ENCODE assay signal across 8 cellular contexts in the genomic region with DNA sequence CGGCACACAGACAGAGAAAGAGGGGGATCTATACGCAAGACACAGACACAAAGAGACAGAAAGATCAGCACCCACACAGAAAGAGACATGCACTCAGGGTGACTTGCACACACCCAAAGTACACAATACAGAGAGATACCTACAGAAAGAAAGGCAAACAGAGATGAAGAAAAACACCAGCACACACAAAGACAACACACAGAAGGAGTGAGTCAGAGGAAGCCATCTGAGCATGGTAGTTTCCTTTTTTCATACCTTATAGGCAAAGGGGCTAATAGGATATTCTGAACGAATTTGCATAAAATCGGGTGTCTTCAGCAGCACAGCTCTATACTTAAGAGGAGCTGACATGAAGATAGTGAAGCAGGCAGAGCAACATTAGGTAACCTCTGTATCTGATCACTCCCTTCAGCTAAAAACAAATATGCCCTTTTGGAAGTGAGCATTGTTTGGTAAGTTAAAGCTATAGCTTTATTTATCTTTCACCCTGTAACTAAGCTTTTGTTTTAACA.
DNase-seq lines count a peak whose midpoint lies in the region; ATAC-seq and TF ChIP-seq lines count a peak whose summit lies in the region.

No MANE protein-coding gene starts in this region.

- DNase-seq in GM06990 (ENCODE audit: extremely low read depth, insufficient read length) (peak; percentile 22), PC-9 (peak; percentile 2 to 53), left colon (no peak), H4 (ENCODE audit: low spot score) (no peak), UCSD-AML1 (lab: John Stamatoyannopoulos, UW; ENCODE audit: unreplicated experiment) (no peak), gastrocnemius medialis (no peak)
- no peak for DNase-seq in central memory CD4-positive, alpha-beta T cell

- POLR2A ChIA-PET in PC-9 (lab: Charles Lee; ENCODE audit: unreplicated experiment), result no interaction called here

- BruUV-seq in PC-9 (replicated peaks; lab: Mats Ljungman, UMichigan), result no TSS peak

- no peaks in the 10 kb centered on the region for H3K9me2 ChIP-seq in PC-9 (ENCODE audit: insufficient read depth)

- H3K4me3 ChIP-seq in GM06990 (replicated peaks; ENCODE audit: low read depth, low read length) (peak overlapping the region; percentile 43), PC-9 (no peak overlapping the region), gastrocnemius medialis (no peak overlapping the region)

- intact Hi-C loops in PC-9 (cut with micrococcal nuclease; ENCODE audit: unreplicated experiment) (no loop called here), left colon (cut with DNase I, micrococcal nuclease) (no loop called here), gastrocnemius medialis (cut with DNase I; ENCODE audit: low total_unique reads) (no loop called here)

- H3K4me1 ChIP-seq in PC-9 (replicated peaks; ENCODE audit: insufficient read depth) (peaks cover 14% of the 10 kb centered on the region), gastrocnemius medialis (no peaks in the 10 kb centered on the region)

- CTCF ChIA-PET in PC-9 (lab: Charles Lee), result interaction anchor here (0.6 kb wide), 1 partner anchor 73 kb away, joined by 16 read pairs; no protein-coding TSS in a partner anchor

- H4K20me1 ChIP-seq in PC-9 (ENCODE audit: insufficient read depth), result peaks cover 9% of the 10 kb centered on the region; the same call in 1 of the 2 replicates

- peaks cover 12% of the 10 kb centered on the region for H3F3A ChIP-seq in PC-9 (ENCODE audit: insufficient read depth, low read depth)

- TF ChIP-seq CTCF in GM06990 (IDR thresholded peaks at IDR 0.05; ENCODE audit: insufficient read depth, low read length, poor library complexity, severe bottlenecking) (no peak), PC-9 (conservative IDR thresholded peaks at IDR 0.05) (no peak), gastrocnemius medialis (IDR thresholded peaks at IDR 0.05 in 4 of 5, conservative IDR thresholded peaks at IDR 0.05 in 1 of 5) (no peak)

- H2AFZ ChIP-seq in PC-9, result no peak overlapping the region

- ATAC-seq in GM21786 (IDR thresholded peaks at IDR 0.05; ENCODE audit: unreplicated experiment) (peak; percentile 70), left colon (peak; percentile 92), gastrocnemius medialis (no peak)

- peaks cover 2% of the 10 kb centered on the region; the same call in 1 of the 2 replicates for H3K36me3 ChIP-seq in GM06990 (ENCODE audit: control insufficient read depth, insufficient read depth, low read length)
- peaks cover 36% of the 10 kb centered on the region for H3K36me3 ChIP-seq in PC-9 (ENCODE audit: low read depth)
- H3K36me3 ChIP-seq in gastrocnemius medialis, result no peaks in the 10 kb centered on the region

- TF ChIP-seq POLR2A in gastrocnemius medialis (IDR thresholded peaks at IDR 0.05), result no peak

- peak overlapping the region; percentile 23; the same call in 1 of the 2 replicates for H3K27ac ChIP-seq in PC-9
- no peak overlapping the region for H3K27ac ChIP-seq in gastrocnemius medialis

- H3K27me3 ChIP-seq in GM06990 (replicated peaks; ENCODE audit: control insufficient read depth, insufficient read depth, low read length), result no peaks in the 10 kb centered on the region
- H3K27me3 ChIP-seq in PC-9 (ENCODE audit: insufficient read depth, low read depth), result no peaks in the 10 kb centered on the region
- H3K27me3 ChIP-seq in gastrocnemius medialis, result no peaks in the 10 kb centered on the region

- no peaks in the 10 kb centered on the region for H3K79me2 ChIP-seq in PC-9 (ENCODE audit: low read depth)

- H3K9me3 ChIP-seq in PC-9 (ENCODE audit: insufficient read depth, low read depth) (no peaks in the 10 kb centered on the region), gastrocnemius medialis (no peaks in the 10 kb centered on the region)

- H3K4me2 ChIP-seq in PC-9, result no peak overlapping the region

- in situ Hi-C loops in gastrocnemius medialis (cut with MboI; ENCODE audit: low sequenced_read_pairs in 4 of 4), result no loop called here

Comparison
In these comparisons a context has a peak if more than half of its experiments do, and no peak if none do; other contexts are left out.
1. DNase-seq: peak in GM06990 (single experiment) and PC-9 (2 of 2); none in left colon (0 of 2), central memory CD4-positive, alpha-beta T cell (single experiment), H4 (single experiment), UCSD-AML1 (single experiment) and gastrocnemius medialis (0 of 2).
2. ATAC-seq: peak in GM21786 (single experiment) and left colon (single experiment); none in gastrocnemius medialis (0 of 2).